ENCODE assay signal across 30 cellular contexts in genomic region chr2:107747964-107748583, GRCh38.
"Had no signal": no experiment of that assay in that cellular context is flagged by ENCODE, and none has a peak within 500 bp of the region (broad histone marks: within the 10 kb centered on the region; RNA-seq: fewer than 3 reads in every experiment).

No MANE protein-coding gene starts in this region.

- DNase-seq: activated CD4-positive, alpha-beta T cell treated with anti-CD3 and anti-CD28 coated beads for 36 hours; activated CD4-positive, CD25-positive, alpha-beta regulatory T cell; activated CD8-positive, alpha-beta memory T cell treated with anti-CD3 and anti-CD28 coated beads, Interleukin-2, amount 10 ng/mL, durations not matched to agents 7 days and 5 days; activated CD8-positive, alpha-beta T cell treated with anti-CD3 and anti-CD28 coated beads, Interleukin-2, amount 10 ng/mL, durations not matched to agents 7 days and 5 days; activated naive CD8-positive, alpha-beta T cell treated with anti-CD3 and anti-CD28 coated beads, Interleukin-2, amount 50 U/mL, for 24 hours; activated T-cell treated with anti-CD3 and anti-CD28 coated beads, Interleukin-2, amount 50 U/mL, for 48 hours; amygdala; central memory CD4-positive, alpha-beta T cell; dermis blood vessel endothelial cell; effector CD4-positive, alpha-beta T cell; foreskin keratinocyte; left ventricle myocardium inferior; ovary; stimulated activated CD4-positive, alpha-beta T cell treated with anti-CD3 and anti-CD28 coated beads, Interleukin-12 subunit alpha, Interleukin-12 subunit beta, amount 100 ng/mL, for 4 hours; stimulated activated CD4-positive, alpha-beta T cell treated with anti-CD3 and anti-CD28 coated beads, Interleukin-4, amount 100 ng/mL, for 24 hours; stimulated activated naive CD8-positive, alpha-beta T cell treated with anti-CD3 and anti-CD28 coated beads, Interleukin-15, amount 100 ng/mL, for 72 hours; substantia nigra; thyroid gland had no signal

- H3K36me3 Mint-ChIP-seq: activated CD8-positive, alpha-beta memory T cell treated with anti-CD3 and anti-CD28 coated beads, Interleukin-2, amount 10 ng/mL, durations not matched to agents 7 days and 5 days; activated naive CD4-positive, alpha-beta T cell treated with anti-CD3 and anti-CD28 coated beads, Interleukin-2, amount 50 U/mL, for 24 hours; stimulated activated effector memory CD8-positive, alpha-beta T cell treated with anti-CD3 and anti-CD28 coated beads, Interleukin-12 subunit alpha, Interleukin-12 subunit beta, amount 100 ng/mL, for 72 hours had no signal

- H3K4me1 Mint-ChIP-seq: activated CD4-positive, alpha-beta T cell treated with anti-CD3 and anti-CD28 coated beads for 36 hours; activated CD8-positive, alpha-beta memory T cell treated with anti-CD3 and anti-CD28 coated beads, Interleukin-2, amount 10 ng/mL, durations not matched to agents 7 days and 5 days; activated naive CD4-positive, alpha-beta T cell treated with anti-CD3 and anti-CD28 coated beads, Interleukin-2, amount 50 U/mL, for 24 hours; activated naive CD8-positive, alpha-beta T cell treated with anti-CD3 and anti-CD28 coated beads, Interleukin-2, amount 50 U/mL, for 24 hours; nephron; stimulated activated effector memory CD8-positive, alpha-beta T cell treated with anti-CD3 and anti-CD28 coated beads, Interleukin-12 subunit alpha, Interleukin-12 subunit beta, amount 100 ng/mL, for 72 hours; stimulated activated naive CD8-positive, alpha-beta T cell treated with anti-CD3 and anti-CD28 coated beads, Interleukin-15, amount 100 ng/mL, for 72 hours had no signal

- H3K4me3 ChIP-seq: breast epithelium, esophagus muscularis mucosa, left ventricle myocardium inferior, lung, ovary, skin epidermis, thyroid gland, upper lobe of left lung, vagina had no signal

- H3K36me3 ChIP-seq: breast epithelium, esophagus muscularis mucosa, left ventricle myocardium inferior, ovary, thyroid gland, upper lobe of left lung, vagina had no signal

- H3K27ac Mint-ChIP-seq: activated CD4-positive, alpha-beta T cell treated with anti-CD3 and anti-CD28 coated beads for 36 hours; activated CD8-positive, alpha-beta memory T cell treated with anti-CD3 and anti-CD28 coated beads, Interleukin-2, amount 10 ng/mL, durations not matched to agents 7 days and 5 days; activated CD8-positive, alpha-beta T cell treated with anti-CD3 and anti-CD28 coated beads, Interleukin-2, amount 10 ng/mL, durations not matched to agents 7 days and 5 days; activated naive CD4-positive, alpha-beta T cell treated with anti-CD3 and anti-CD28 coated beads, Interleukin-2, amount 50 U/mL, for 24 hours; activated naive CD8-positive, alpha-beta T cell treated with anti-CD3 and anti-CD28 coated beads, Interleukin-2, amount 50 U/mL, for 24 hours; activated T-helper 2 cell treated with anti-CD3 and anti-CD28 coated beads, Interferon-gamma antibody, Interleukin-2, Interleukin-4, amounts not matched to agents 10 μg/mL and 5 μg/mL and 100 μg/mL, durations not matched to agents 14 hours and 24 hours and 36 hours; nephron; progenitor cell of endocrine pancreas; stimulated activated effector memory CD8-positive, alpha-beta T cell treated with anti-CD3 and anti-CD28 coated beads, Interleukin-12 subunit alpha, Interleukin-12 subunit beta, amount 100 ng/mL, for 72 hours; stimulated activated naive CD8-positive, alpha-beta T cell treated with anti-CD3 and anti-CD28 coated beads, Interleukin-15, amount 100 ng/mL, for 72 hours had no signal

- H3K4me3 Mint-ChIP-seq: activated CD4-positive, alpha-beta T cell treated with anti-CD3 and anti-CD28 coated beads for 36 hours; activated CD8-positive, alpha-beta memory T cell treated with anti-CD3 and anti-CD28 coated beads, Interleukin-2, amount 10 ng/mL, durations not matched to agents 7 days and 5 days; activated CD8-positive, alpha-beta T cell treated with anti-CD3 and anti-CD28 coated beads, Interleukin-2, amount 10 ng/mL, durations not matched to agents 7 days and 5 days; activated naive CD4-positive, alpha-beta T cell treated with anti-CD3 and anti-CD28 coated beads, Interleukin-2, amount 50 U/mL, for 24 hours; activated naive CD8-positive, alpha-beta T cell treated with anti-CD3 and anti-CD28 coated beads, Interleukin-2, amount 50 U/mL, for 24 hours; nephron; stimulated activated effector memory CD8-positive, alpha-beta T cell treated with anti-CD3 and anti-CD28 coated beads, Interleukin-12 subunit alpha, Interleukin-12 subunit beta, amount 100 ng/mL, for 72 hours; stimulated activated naive CD8-positive, alpha-beta T cell treated with anti-CD3 and anti-CD28 coated beads, Interleukin-15, amount 100 ng/mL, for 72 hours had no signal

- ATAC-seq: activated CD4-positive, alpha-beta T cell treated with anti-CD3 and anti-CD28 coated beads for 36 hours; activated CD8-positive, alpha-beta memory T cell treated with anti-CD3 and anti-CD28 coated beads, Interleukin-2, amount 10 ng/mL, durations not matched to agents 7 days and 5 days; activated CD8-positive, alpha-beta T cell treated with anti-CD3 and anti-CD28 coated beads, Interleukin-2, amount 10 ng/mL, durations not matched to agents 7 days and 5 days; activated naive CD8-positive, alpha-beta T cell treated with anti-CD3 and anti-CD28 coated beads, Interleukin-2, amount 50 U/mL, for 24 hours; foreskin keratinocyte; sciatic nerve; stimulated activated effector memory CD8-positive, alpha-beta T cell treated with anti-CD3 and anti-CD28 coated beads, Interleukin-12 subunit alpha, Interleukin-12 subunit beta, amount 100 ng/mL, for 72 hours; stimulated activated naive CD8-positive, alpha-beta T cell treated with anti-CD3 and anti-CD28 coated beads, Interleukin-15, amount 100 ng/mL, for 72 hours had no signal

- H3K9me3 Mint-ChIP-seq: activated naive CD4-positive, alpha-beta T cell treated with anti-CD3 and anti-CD28 coated beads, Interleukin-2, amount 50 U/mL, for 24 hours; activated naive CD8-positive, alpha-beta T cell treated with anti-CD3 and anti-CD28 coated beads, Interleukin-2, amount 50 U/mL, for 24 hours; nephron had no signal

- H3K9me3 ChIP-seq: breast epithelium, esophagus muscularis mucosa, left ventricle myocardium inferior, ovary, thyroid gland, upper lobe of left lung, vagina had no signal

- H3K27me3 ChIP-seq: breast epithelium, esophagus muscularis mucosa, foreskin keratinocyte, ovary, thyroid gland, upper lobe of left lung, vagina had no signal

- H3K4me1 ChIP-seq: breast epithelium, esophagus muscularis mucosa, foreskin keratinocyte, left ventricle myocardium inferior, thyroid gland, upper lobe of left lung, vagina had no signal

- H3K27me3 Mint-ChIP-seq: activated CD4-positive, alpha-beta T cell treated with anti-CD3 and anti-CD28 coated beads for 36 hours; activated CD8-positive, alpha-beta memory T cell treated with anti-CD3 and anti-CD28 coated beads, Interleukin-2, amount 10 ng/mL, durations not matched to agents 7 days and 5 days; activated naive CD8-positive, alpha-beta T cell treated with anti-CD3 and anti-CD28 coated beads, Interleukin-2, amount 50 U/mL, for 24 hours; progenitor cell of endocrine pancreas; stimulated activated naive CD8-positive, alpha-beta T cell treated with anti-CD3 and anti-CD28 coated beads, Interleukin-15, amount 100 ng/mL, for 72 hours had no signal

- H3K27ac ChIP-seq: breast epithelium, esophagus muscularis mucosa, foreskin keratinocyte, left ventricle myocardium inferior, ovary, skin epidermis, thyroid gland, upper lobe of left lung, vagina had no signal
